20 cellular contexts compared by ENCODE assay signal in genomic region chr1:53530550-53530949, GRCh38.
A peak's percentile ranks its signal among the peaks of the same experiment; 100 is the strongest.
DNase-seq lines count a peak whose midpoint lies in the region; ATAC-seq and TF ChIP-seq lines count a peak whose summit lies in the region.
"Had no signal": no experiment of that assay in that cellular context is flagged by ENCODE, and none has a peak within 500 bp of the region (broad histone marks: within the 10 kb centered on the region; RNA-seq: fewer than 3 reads in every experiment).

No MANE protein-coding gene starts in this region.

- H4K20me1 ChIP-seq in H9 (ENCODE audit: control insufficient read depth, insufficient read depth, insufficient read length): no peaks in the 10 kb centered on the region
- peaks cover 40% of the 10 kb centered on the region for H4K20me1 ChIP-seq in osteoblast (ENCODE audit: insufficient read depth, low read length)

- no peaks in the 10 kb centered on the region for H3K36me3 ChIP-seq in osteoblast (ENCODE audit: insufficient read depth, low read length)
- H3K36me3 ChIP-seq: BE2C had no signal

- no peak overlapping the region for H4K8ac ChIP-seq in H9 (replicated peaks; ENCODE audit: insufficient read length, low read depth, low read length)

- DNase-seq in H9 (no peak), NCI-H524 (lab: John Stamatoyannopoulos, UW) (peak; percentile 67 to 80), glutamatergic neuron (no peak), osteoblast (ENCODE audit: insufficient read length, low spot score, missing footprints) (peak; percentile 38), Kasumi-1 (lab: John Stamatoyannopoulos, UW) (no peak)
- DNase-seq: ACHN; BE2C; C1 segment of cervical spinal cord; CD4-positive, CD25-positive, alpha-beta regulatory T cell; CD8-positive, alpha-beta memory T cell; COR-L47; DMS 273 treated with DMSO at 0.1 percent for 48 hours; DMS53; DND-41; EL; HCEC 1CT; HFFc6; IMR-90 had no signal

- no peak overlapping the region for H4K5ac ChIP-seq in H9 (ENCODE audit: insufficient read length, low read depth, low read length)

- H3K18ac ChIP-seq in H9 (ENCODE audit: insufficient read length, low read depth, low read length): no peak overlapping the region

- no peaks in the 10 kb centered on the region for H3K79me1 ChIP-seq in H9 (ENCODE audit: insufficient read depth, low read depth, low read length, poor library complexity, severe bottlenecking)

- H3K4me1 ChIP-seq in H9 (ENCODE audit: insufficient read depth, low read length) (no peaks in the 10 kb centered on the region; the same call in 1 of the 2 replicates), osteoblast (ENCODE audit: insufficient read depth, low read length) (peaks cover 6% of the 10 kb centered on the region)

- H2BK5ac ChIP-seq in H9 (ENCODE audit: insufficient read length, low read length): no peak overlapping the region

- H3K79me2 ChIP-seq in H9 (ENCODE audit: insufficient read depth, low read length) (no peaks in the 10 kb centered on the region), osteoblast (ENCODE audit: insufficient read depth, low read length) (no peaks in the 10 kb centered on the region)

- peaks cover 5 to 18% of the 10 kb centered on the region in 2 experiments for H3K4me1 Mint-ChIP-seq in H9
- peaks cover 25% of the 10 kb centered on the region for H3K4me1 Mint-ChIP-seq in glutamatergic neuron (ENCODE audit: low read depth, unreplicated experiment)
- H3K4me1 Mint-ChIP-seq: CD4-positive, CD25-positive, alpha-beta regulatory T cell; CD8-positive, alpha-beta memory T cell had no signal

- H2BK20ac ChIP-seq in H9 (ENCODE audit: low read depth, low read length, poor library complexity, severe bottlenecking): no peak overlapping the region

- H3K9me3 Mint-ChIP-seq in H9 (no peaks in the 10 kb centered on the region), glutamatergic neuron (ENCODE audit: unreplicated experiment) (peaks cover 5% of the 10 kb centered on the region)
- H3K9me3 Mint-ChIP-seq: CD4-positive, CD25-positive, alpha-beta regulatory T cell; CD8-positive, alpha-beta memory T cell; HFFc6 had no signal

- no peaks in the 10 kb centered on the region for H3K23me2 ChIP-seq in H9 (ENCODE audit: insufficient read length, low read depth, low read length, poor library complexity, severe bottlenecking)

- no peak overlapping the region for H2BK15ac ChIP-seq in H9 (ENCODE audit: low read depth, low read length)

- H3K27me3 ChIP-seq in H9 (ENCODE audit: insufficient read depth, low read length) (no peaks in the 10 kb centered on the region), osteoblast (ENCODE audit: insufficient read depth, low read length) (no peaks in the 10 kb centered on the region)
- H3K27me3 ChIP-seq: BE2C had no signal

- no peak overlapping the region for H3K56ac ChIP-seq in H9 (ENCODE audit: insufficient read length, low read depth, low read length)

- H3K4me3 Mint-ChIP-seq in H9 (peak overlapping the region in 1 of 2 experiments; percentile 28; a peak in 1 of 5 replicates), glutamatergic neuron (ENCODE audit: unreplicated experiment) (no peak overlapping the region)
- H3K4me3 Mint-ChIP-seq: CD4-positive, CD25-positive, alpha-beta regulatory T cell; CD8-positive, alpha-beta memory T cell; HFFc6 had no signal

- H2BK120ac ChIP-seq in H9 (ENCODE audit: low read depth, low read length, poor library complexity, severe bottlenecking): no peak overlapping the region

- H3K36me3 Mint-ChIP-seq in H9 (ENCODE audit: insufficient read depth in 1 of 3, low read depth in 3 of 3) (no peaks in the 10 kb centered on the region), glutamatergic neuron (ENCODE audit: unreplicated experiment) (peaks cover 4% of the 10 kb centered on the region)
- H3K36me3 Mint-ChIP-seq: CD4-positive, CD25-positive, alpha-beta regulatory T cell; CD8-positive, alpha-beta memory T cell had no signal

- H2AFZ ChIP-seq in H9 (ENCODE audit: low read length) (no peak overlapping the region), osteoblast (ENCODE audit: low read length) (no peak overlapping the region)

- no peak for ATAC-seq in SK-N-SH treated with all-trans-retinoic acid at 6 μM for 48 hours
- ATAC-seq: GM12878 had no signal

- H3K9me3 ChIP-seq in H9 (ENCODE audit: control insufficient read depth, low read depth, low read length): no peaks in the 10 kb centered on the region
- no peaks in the 10 kb centered on the region for H3K9me3 ChIP-seq in osteoblast (ENCODE audit: low read depth, low read length)
- H3K9me3 ChIP-seq: BE2C had no signal

- TF ChIP-seq CTCF in H9 (conservative IDR thresholded peaks at IDR 0.05): no peak
- no peak for TF ChIP-seq CTCF in glutamatergic neuron (IDR thresholded peaks at IDR 0.05; ENCODE audit: partially characterized antibody, unreplicated experiment)
- no peak for TF ChIP-seq CTCF in osteoblast (IDR thresholded peaks at IDR 0.05; ENCODE audit: extremely low read depth, low read depth, low read length)

- no peak overlapping the region for H3K9ac ChIP-seq in H9 (ENCODE audit: extremely low read depth, insufficient read length, low read length)

- H3K4me2 ChIP-seq in H9 (ENCODE audit: insufficient read depth, insufficient read length, low read length) (no peak overlapping the region), osteoblast (ENCODE audit: insufficient read depth, low read length) (no peak overlapping the region)

- no peak overlapping the region for H2BK12ac ChIP-seq in H9 (ENCODE audit: insufficient read length, low read depth, low read length)

- no peak overlapping the region for H4K91ac ChIP-seq in H9 (ENCODE audit: insufficient read length, low read depth, low read length)

- no peak overlapping the region for H3K4ac ChIP-seq in H9 (ENCODE audit: low read depth, low read length)

- no peak overlapping the region for H3K4me3 ChIP-seq in osteoblast (ENCODE audit: insufficient read depth, low read length)
- H3K4me3 ChIP-seq: GM12878 had no signal

- H3K23ac ChIP-seq in H9 (ENCODE audit: insufficient read length, low read depth, low read length): no peak overlapping the region

- H3K27me3 Mint-ChIP-seq in H9 (ENCODE audit: low read depth): peaks cover 32% of the 10 kb centered on the region
- peaks cover 10% of the 10 kb centered on the region for H3K27me3 Mint-ChIP-seq in glutamatergic neuron (ENCODE audit: unreplicated experiment)
- H3K27me3 Mint-ChIP-seq: CD8-positive, alpha-beta memory T cell had no signal

- H3T11ph ChIP-seq in H9 (ENCODE audit: low read length): no peak overlapping the region

- no peak overlapping the region for H2AK5ac ChIP-seq in H9 (ENCODE audit: insufficient read length, low read length)

- WGBS in H9 (ENCODE audit: extremely low coverage, insufficient read length, low lambda C conversion rate): no CpG with 5 or more reads among the region's 5 CpGs

- H3K27ac ChIP-seq in H9 (ENCODE audit: insufficient read length, low read depth, low read length) (no peak overlapping the region), osteoblast (ENCODE audit: low read depth, low read length) (no peak overlapping the region)

- H3K27ac Mint-ChIP-seq in H9 (peak overlapping the region in 1 of 3 experiments; percentile 84; a peak in 2 of 7 replicates), glutamatergic neuron (ENCODE audit: unreplicated experiment) (peak overlapping the region; percentile 17)
- H3K27ac Mint-ChIP-seq: CD4-positive, CD25-positive, alpha-beta regulatory T cell; HFFc6 had no signal

- peak overlapping the region; percentile 1; the same call in 1 of the 2 replicates for H3K14ac ChIP-seq in H9 (ENCODE audit: insufficient read depth, low read length)

TF ChIP-seq in SK-N-SH treated with all-trans-retinoic acid at 6 μM for 48 hours, 23 proteins besides CTCF, POLR2A, EP300 and RAD21:
- TF ChIP-seq TSHZ2 (CRISPR knock-in tag; IDR thresholded peaks at IDR 0.05): no peak
- no peak for TF ChIP-seq ISL1 (CRISPR knock-in tag; IDR thresholded peaks at IDR 0.05)
- no peak for TF ChIP-seq ESRRG (CRISPR knock-in tag; IDR thresholded peaks at IDR 0.05)

Comparison
In these comparisons a context has a peak if more than half of its experiments do, and no peak if none do; other contexts are left out.
1. DNase-seq: peak in NCI-H524 (2 of 2) and osteoblast (single experiment); none in H9 (single experiment), glutamatergic neuron (single experiment) and Kasumi-1 (0 of 2).